ENCODE assay signal across 30 cellular contexts in the genomic region with DNA sequence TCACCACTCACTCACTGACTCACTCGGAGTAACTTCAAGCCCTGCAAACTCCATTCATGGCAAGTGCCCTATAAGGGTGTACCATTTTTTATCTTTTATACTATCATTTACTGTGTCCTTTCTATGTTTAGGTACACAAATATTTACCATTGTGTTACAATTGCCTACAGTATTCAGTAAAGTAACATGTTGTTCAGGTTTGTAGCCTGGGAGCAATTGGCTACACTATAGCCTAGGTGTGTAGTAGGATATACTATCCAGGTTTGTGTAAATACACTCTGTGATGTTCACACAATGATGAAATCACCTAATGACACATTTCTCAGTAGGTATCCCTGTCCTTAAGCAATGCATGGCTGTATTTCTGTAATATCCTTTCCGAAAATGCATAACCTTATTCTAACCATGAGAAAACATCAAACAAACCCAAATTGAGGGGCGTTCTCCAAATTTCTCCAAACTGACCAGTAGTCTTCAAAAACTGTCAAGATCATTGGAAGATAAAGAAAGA.
"Had no signal": no experiment of that assay in that cellular context is flagged by ENCODE, and none has a peak within 500 bp of the region (broad histone marks: within the 10 kb centered on the region; RNA-seq: fewer than 3 reads in every experiment).

No MANE protein-coding gene starts in this region.

- ATAC-seq: activated CD4-positive, alpha-beta T cell treated with anti-CD3 and anti-CD28 coated beads for 36 hours; activated CD4-positive, CD25-positive, alpha-beta regulatory T cell treated with anti-CD3 and anti-CD28 coated beads, Interleukin-2, amount 50 U/mL, for 24 hours; activated naive CD4-positive, alpha-beta T cell treated with anti-CD3 and anti-CD28 coated beads, Interleukin-2, amount 50 U/mL, for 72 hours; activated T-cell treated with anti-CD3 and anti-CD28 coated beads, Interleukin-2, amount 50 U/mL, for 4 hours; body of pancreas; Right ventricle myocardium inferior; SK-N-SH treated with all-trans-retinoic acid at 6 μM for 48 hours; T-cell; T-helper 17 cell had no signal

- H3K36me3 Mint-ChIP-seq: activated CD4-positive, alpha-beta memory T cell treated with anti-CD3 and anti-CD28 coated beads for 36 hours; activated naive CD4-positive, alpha-beta T cell treated with anti-CD3 and anti-CD28 coated beads, Interleukin-2, amount 50 U/mL, for 72 hours; T-cell had no signal

- H3K27me3 Mint-ChIP-seq: activated CD4-positive, alpha-beta memory T cell treated with anti-CD3 and anti-CD28 coated beads for 36 hours; activated CD4-positive, alpha-beta T cell treated with anti-CD3 and anti-CD28 coated beads for 36 hours had no signal

- H3K27ac Mint-ChIP-seq: activated CD4-positive, alpha-beta memory T cell treated with anti-CD3 and anti-CD28 coated beads for 36 hours; activated CD4-positive, alpha-beta T cell treated with anti-CD3 and anti-CD28 coated beads for 36 hours; activated CD4-positive, alpha-beta T cell treated with anti-CD3 and anti-CD28 coated beads, Interleukin-2, amount 10 ng/mL, durations not matched to agents 7 days and 5 days; activated naive CD4-positive, alpha-beta T cell treated with anti-CD3 and anti-CD28 coated beads for 36 hours; activated naive CD4-positive, alpha-beta T cell treated with anti-CD3 and anti-CD28 coated beads, Interleukin-2, amount 50 U/mL, for 72 hours; activated T-helper 1 cell treated with anti-CD3 and anti-CD28 coated beads, Interleukin-12 subunit alpha, Interleukin-12 subunit beta, Interleukin-2, Interleukin-4 antibody, amounts not matched to agents 30 ng/mL and 10 ng/mL and 1 ng/mL, durations not matched to agents 14 hours and 24 hours and 36 hours; T-cell; T-helper 17 cell had no signal

- H3K27ac ChIP-seq: adrenal gland, body of pancreas, breast epithelium, PC-9, RWPE1 had no signal

- H3K4me1 Mint-ChIP-seq: activated CD4-positive, alpha-beta T cell treated with anti-CD3 and anti-CD28 coated beads for 36 hours; activated CD4-positive, alpha-beta T cell treated with anti-CD3 and anti-CD28 coated beads, Interleukin-2, amount 10 ng/mL, durations not matched to agents 7 days and 5 days; T-cell; T-helper 17 cell had no signal

- H3K4me3 Mint-ChIP-seq: activated CD4-positive, alpha-beta memory T cell treated with anti-CD3 and anti-CD28 coated beads for 36 hours; activated CD4-positive, alpha-beta T cell treated with anti-CD3 and anti-CD28 coated beads for 36 hours; activated CD4-positive, alpha-beta T cell treated with anti-CD3 and anti-CD28 coated beads, Interleukin-2, amount 10 ng/mL, durations not matched to agents 7 days and 5 days; activated naive CD4-positive, alpha-beta T cell treated with anti-CD3 and anti-CD28 coated beads for 36 hours; activated T-cell treated with anti-CD3 and anti-CD28 coated beads, Interleukin-2, amount 50 U/mL, for 4 hours; activated T-helper 1 cell treated with anti-CD3 and anti-CD28 coated beads, Interleukin-12 subunit alpha, Interleukin-12 subunit beta, Interleukin-2, Interleukin-4 antibody, amounts not matched to agents 30 ng/mL and 10 ng/mL and 1 ng/mL, durations not matched to agents 14 hours and 24 hours and 36 hours; T-cell; T-helper 17 cell had no signal

- H3K9me3 Mint-ChIP-seq: activated CD4-positive, alpha-beta memory T cell treated with anti-CD3 and anti-CD28 coated beads for 36 hours; activated CD4-positive, alpha-beta T cell treated with anti-CD3 and anti-CD28 coated beads, Interleukin-2, amount 10 ng/mL, durations not matched to agents 7 days and 5 days; activated naive CD4-positive, alpha-beta T cell treated with anti-CD3 and anti-CD28 coated beads for 36 hours; activated naive CD4-positive, alpha-beta T cell treated with anti-CD3 and anti-CD28 coated beads, Interleukin-2, amount 50 U/mL, for 72 hours; activated T-cell treated with anti-CD3 and anti-CD28 coated beads, Interleukin-2, amount 50 U/mL, for 4 hours; activated T-helper 1 cell treated with anti-CD3 and anti-CD28 coated beads, Interleukin-12 subunit alpha, Interleukin-12 subunit beta, Interleukin-2, Interleukin-4 antibody, amounts not matched to agents 30 ng/mL and 10 ng/mL and 1 ng/mL, durations not matched to agents 14 hours and 24 hours and 36 hours; T-cell had no signal

- DNase-seq: activated CD4-positive, alpha-beta memory T cell treated with anti-CD3 and anti-CD28 coated beads for 36 hours; activated CD4-positive, alpha-beta T cell treated with anti-CD3 and anti-CD28 coated beads for 36 hours; activated CD4-positive, alpha-beta T cell treated with anti-CD3 and anti-CD28 coated beads, Interleukin-2, amount 10 ng/mL, durations not matched to agents 7 days and 5 days; activated CD8-positive, alpha-beta memory T cell treated with anti-CD3 and anti-CD28 coated beads, Interleukin-2, amount 50 U/mL, for 4 hours; activated gamma-delta T cell treated with Interleukin-2 at 50 U/mL for 16 hours; activated naive CD4-positive, alpha-beta T cell treated with anti-CD3 and anti-CD28 coated beads for 36 hours; activated T-cell treated with anti-CD3 and anti-CD28 coated beads for 4 hours; activated T-cell treated with anti-CD3 and anti-CD28 coated beads, Interleukin-2, amount 50 U/mL, for 4 hours; adrenal gland; body of pancreas; caudate nucleus; cerebellar nuclear complex; NCI-H1105; NCI-H1417 treated with DMSO at 0.1 percent for 48 hours; NCI-H187 treated with DMSO at 0.1 percent for 48 hours; NCI-H226; NCI-H446 treated with DMSO at 0.1 percent for 48 hours; NCI-H524; NCI-H774; PC-9; SIG-M5; T-cell; T-helper 17 cell had no signal

- H3K4me3 ChIP-seq: adrenal gland, body of pancreas, breast epithelium, PC-9 had no signal
